8 cellular contexts compared by ENCODE assay signal in the genomic region with DNA sequence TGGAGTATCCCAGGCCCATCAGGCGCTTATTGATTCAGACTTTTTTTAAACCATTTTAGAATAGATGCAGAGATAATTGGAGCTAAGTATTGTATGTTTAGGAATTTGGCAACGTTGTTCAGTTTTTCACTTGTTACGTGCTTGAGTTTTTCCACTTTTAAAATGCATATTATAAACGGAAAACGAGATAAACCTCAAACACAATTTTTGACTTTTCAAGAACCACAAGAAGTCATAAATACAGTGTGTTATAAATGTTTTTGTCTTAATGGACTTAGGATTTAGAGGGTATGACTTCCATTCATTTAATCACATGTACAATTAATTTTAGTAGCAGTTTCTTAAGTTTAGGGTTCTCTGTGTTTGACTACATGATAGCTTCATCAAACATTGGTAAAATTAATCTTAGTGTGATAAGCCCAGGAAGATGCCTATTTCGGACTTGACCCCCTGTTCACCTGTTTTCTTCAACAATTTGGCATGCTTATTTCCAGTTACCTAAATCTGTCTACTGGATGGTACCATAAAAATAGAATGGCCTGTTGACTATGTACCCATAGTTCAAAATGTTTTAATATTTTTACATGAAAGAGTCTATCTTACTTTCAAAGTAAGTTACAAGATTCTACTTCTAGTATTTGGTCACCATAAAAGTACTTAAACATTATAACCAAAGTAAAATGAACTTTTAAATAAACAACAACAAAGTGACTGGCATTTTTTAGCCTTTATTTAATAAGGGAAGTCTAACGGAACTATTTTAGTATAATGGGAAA. TPM values are rescaled to one million over a fixed set of nuclear protein-coding genes. Genes with fewer than 3 reads are reported as not detected.
A peak's percentile ranks its signal among the peaks of the same experiment; 100 is the strongest.
DNase-seq lines count a peak whose midpoint lies in the region; ATAC-seq and TF ChIP-seq lines count a peak whose summit lies in the region.

No MANE protein-coding gene starts in this region.

- H2BK15ac ChIP-seq in mesendoderm (replicated peaks; ENCODE audit: low read depth), result no peak overlapping the region

- H3K27me3 ChIP-seq in foreskin keratinocyte, result no peaks in the 10 kb centered on the region
- H3K27me3 ChIP-seq in gastrocnemius medialis, result no peaks in the 10 kb centered on the region
- no peaks in the 10 kb centered on the region for H3K27me3 ChIP-seq in mesendoderm (ENCODE audit: insufficient read depth, low read length, poor library complexity)

- no peak overlapping the region for H4K5ac ChIP-seq in mesendoderm (ENCODE audit: low read length)

- H3K4me3 ChIP-seq in GM12875 (ENCODE audit: low read depth, low read length) (peak overlapping the region; percentile 98), gastrocnemius medialis (peak overlapping the region; percentile 72 to 95 (median 80)), mesendoderm (ENCODE audit: low read length) (no peak overlapping the region)

- H3K4ac ChIP-seq in mesendoderm (ENCODE audit: low read depth, low read length), result no peak overlapping the region

- peaks cover 7% of the 10 kb centered on the region for H3K79me2 ChIP-seq in mesendoderm (ENCODE audit: control insufficient read depth, insufficient read depth, low read length)

- peaks cover 12% of the 10 kb centered on the region for H3K4me1 Mint-ChIP-seq in activated B cell treated with CpG ODN at 0.5 μM for 24 hours

- no peak for ATAC-seq in activated B cell treated with CpG ODN at 0.5 μM for 24 hours (ENCODE audit: low read depth)
- ATAC-seq in foreskin keratinocyte, result no peak
- no peak for ATAC-seq in gastrocnemius medialis
- no peak for ATAC-seq in GM21737 (IDR thresholded peaks at IDR 0.05; ENCODE audit: unreplicated experiment)

- H3K9me3 Mint-ChIP-seq in activated B cell treated with CpG ODN at 0.5 μM for 24 hours, result no peaks in the 10 kb centered on the region

- H3K9ac ChIP-seq in mesendoderm (ENCODE audit: low read length), result no peak overlapping the region

- H3K27me3 Mint-ChIP-seq in activated B cell treated with CpG ODN at 0.5 μM for 24 hours, result peaks cover 42% of the 10 kb centered on the region

- peaks cover 21% of the 10 kb centered on the region for H3K4me1 ChIP-seq in foreskin keratinocyte
- H3K4me1 ChIP-seq in gastrocnemius medialis, result peaks cover 19 to 28% of the 10 kb centered on the region in 2 donors
- no peaks in the 10 kb centered on the region for H3K4me1 ChIP-seq in mesendoderm (ENCODE audit: control insufficient read depth, low read depth, low read length)

- no peak overlapping the region for H3K4me2 ChIP-seq in mesendoderm (ENCODE audit: low read length)

- intact Hi-C loops in activated B cell treated with CpG ODN at 0.5 μM for 24 hours (cut with micrococcal nuclease), result loop anchor here (5.0 kb wide), 2 partner anchors 232 to 338 kb away; no protein-coding TSS in a partner anchor
- intact Hi-C loops in gastrocnemius medialis (cut with DNase I; ENCODE audit: low total_unique reads), result loop anchor here (5.0 to 10.0 kb wide), 2 partner anchors 132 to 340 kb away; no protein-coding TSS in a partner anchor

- no peaks in the 10 kb centered on the region for H3K9me3 ChIP-seq in gastrocnemius medialis

- in situ Hi-C loops in gastrocnemius medialis (cut with MboI; ENCODE audit: low sequenced_read_pairs in 4 of 4), result loop anchor here in 1 of 4 donors (10.0 kb wide), 1 partner anchor 150 kb away; no protein-coding TSS in a partner anchor

- H4K8ac ChIP-seq in mesendoderm (ENCODE audit: low read depth, low read length), result no peak overlapping the region

- H3K23ac ChIP-seq in mesendoderm (ENCODE audit: low read length), result no peak overlapping the region

- no peak overlapping the region for H3K27ac Mint-ChIP-seq in activated B cell treated with CpG ODN at 0.5 μM for 24 hours

- H3K4me3 Mint-ChIP-seq in activated B cell treated with CpG ODN at 0.5 μM for 24 hours, result peak overlapping the region; percentile 80

- DNase-seq in activated B cell treated with CpG ODN at 0.5 μM for 24 hours (no peak), foreskin keratinocyte (no peak), gastrocnemius medialis (no peak), NCI-H446 treated with DMSO at 0.1 percent for 48 hours (lab: John Stamatoyannopoulos, UW) (no peak), mesendoderm (no peak)
- DNase-seq in activated CD8-positive, alpha-beta memory T cell treated with anti-CD3 and anti-CD28 coated beads, Interleukin-2, amount 50 U/mL, for 48 hours, result no peak

- H2BK120ac ChIP-seq in mesendoderm (ENCODE audit: low read depth, low read length), result no peak overlapping the region

- H3K27ac ChIP-seq in foreskin keratinocyte (peak overlapping the region; percentile 89), gastrocnemius medialis (peak overlapping the region; percentile 86 to 99 (median 96)), mesendoderm (ENCODE audit: low read depth, low read length) (no peak overlapping the region)

- H3K18ac ChIP-seq in mesendoderm (ENCODE audit: low read length), result no peak overlapping the region

- H2BK5ac ChIP-seq in mesendoderm (ENCODE audit: low read length), result no peak overlapping the region

- no peaks in the 10 kb centered on the region for H3K36me3 Mint-ChIP-seq in activated B cell treated with CpG ODN at 0.5 μM for 24 hours (ENCODE audit: low read depth)

- WGBS in mesendoderm (ENCODE audit: extremely low coverage, insufficient coverage, low lambda C conversion rate), result no CpG with 5 or more reads among the region's 7 CpGs

- H2AK5ac ChIP-seq in mesendoderm (ENCODE audit: low read length), result no peak overlapping the region

- no peak for TF ChIP-seq POLR2A in gastrocnemius medialis (IDR thresholded peaks at IDR 0.05)

- H3K56ac ChIP-seq in mesendoderm (ENCODE audit: low read length), result no peak overlapping the region

- H3K36me3 ChIP-seq in gastrocnemius medialis (no peaks in the 10 kb centered on the region), mesendoderm (ENCODE audit: control insufficient read depth, insufficient read depth, low read length) (no peaks in the 10 kb centered on the region)

- CTCF ChIA-PET in activated B cell treated with CpG ODN at 0.5 μM for 24 hours (lab: Charles Lee), result no interaction called here

- H3K79me1 ChIP-seq in mesendoderm (ENCODE audit: low read length), result no peaks in the 10 kb centered on the region

- TF ChIP-seq CTCF in GM12875 (IDR thresholded peaks at IDR 0.05; ENCODE audit: borderline replicate concordance, insufficient read depth, low read depth, low read length) (no peak), activated B cell treated with CpG ODN at 0.5 μM for 24 hours (IDR thresholded peaks at IDR 0.05) (no peak), foreskin keratinocyte (conservative IDR thresholded peaks at IDR 0.05) (no peak), gastrocnemius medialis (IDR thresholded peaks at IDR 0.05 in 4 of 5, conservative IDR thresholded peaks at IDR 0.05 in 1 of 5) (no peak)

- POLR2A ChIA-PET in activated B cell treated with CpG ODN at 0.5 μM for 24 hours (lab: Charles Lee), result interaction anchor here (0.7 kb wide), 1 partner anchor 336 kb away, joined by 4 read pairs; no protein-coding TSS in a partner anchor

RNA-seq across cellular contexts. Expression of gene ZC3H12C, which starts 1.3 kb away (rescaled TPM):
- 0.83 and 0.95 TPM in 2 replicates for total RNA-seq in activated B cell treated with CpG ODN at 0.5 μM for 24 hours
- 12.5 and 12.6 TPM in 2 replicates for total RNA-seq in foreskin keratinocyte
- 1.3 and 1.4 TPM in 2 replicates for polyA plus RNA-seq in foreskin keratinocyte
- 10 to 100 TPM; 20.9 to 41.1 (median 30.9) TPM for total RNA-seq in gastrocnemius medialis
- 0.84 TPM for polyA plus RNA-seq in mesendoderm (2013, experiment 1 of 2)
- 0.83 TPM for polyA plus RNA-seq in mesendoderm (2013, experiment 2 of 2)
